Comparison of ENCODE assay signal across 10 cellular contexts in genomic region chr10:89337493-89337892, GRCh38. TPM values are rescaled to one million over a fixed set of nuclear protein-coding genes. Genes with fewer than 3 reads are reported as not detected.
DNase-seq lines count a peak whose midpoint lies in the region; ATAC-seq and TF ChIP-seq lines count a peak whose summit lies in the region.
"Had no signal": no experiment of that assay in that cellular context is flagged by ENCODE, and none has a peak within 500 bp of the region (broad histone marks: within the 10 kb centered on the region; RNA-seq: fewer than 3 reads in every experiment).

No MANE protein-coding gene starts in this region.

- H3K36me3 ChIP-seq in sigmoid colon = peaks cover 0 to 27% (median 6%) of the 10 kb centered on the region in 4 donors
- H3K36me3 ChIP-seq in upper lobe of left lung = peaks cover 0 to 27% (median 17%) of the 10 kb centered on the region in 4 donors

- 87 to 89% methylated on average over 6 of the region's 6 CpGs for WGBS in sigmoid colon, 2 donors
- WGBS in upper lobe of left lung, 2 donors = 79 to 80% methylated on average over 5 to 6 of the region's 6 CpGs

- peak overlapping the region; percentile 35 for H3K4me3 Mint-ChIP-seq in CD4-positive, alpha-beta T cell
- H3K4me3 Mint-ChIP-seq: IgD-negative memory B cell had no signal

- no peak overlapping the region for H3K27ac ChIP-seq in CD4-positive, alpha-beta T cell (ENCODE audit: low read depth, low read length)
- H3K27ac ChIP-seq in sigmoid colon = no peak overlapping the region
- H3K27ac ChIP-seq in upper lobe of left lung = peak overlapping the region in 1 of 4 donors; percentile 39

- H3K4me1 ChIP-seq in sigmoid colon (peaks cover 0 to 24% (median 17%) of the 10 kb centered on the region in 4 donors), upper lobe of left lung (peaks cover 27 to 40% (median 33%) of the 10 kb centered on the region in 4 donors)

- CTCF ChIA-PET in CD4-positive, alpha-beta T cell (lab: Charles Lee) = interaction anchor here (0.8 to 1.0 kb wide), 3 partner anchors 32 to 51 kb away, joined by 3 read pairs; partner anchors contain the start of gene IFIT2

- POLR2A ChIA-PET in CD4-positive, alpha-beta T cell (lab: Charles Lee) = interaction anchor here (0.5 to 1.7 kb wide), 4 partner anchors 8 to 54 kb away, joined by 3 to 7 read pairs (median 4); partner anchors contain the start of genes IFIT1 and IFIT2

- no peaks in the 10 kb centered on the region for H3K9me3 Mint-ChIP-seq in CD4-positive, alpha-beta T cell

- no peaks in the 10 kb centered on the region for H3K9me3 ChIP-seq in CD4-positive, alpha-beta T cell (ENCODE audit: control insufficient read depth, low read length)
- H3K9me3 ChIP-seq in sigmoid colon = no peaks in the 10 kb centered on the region
- no peaks in the 10 kb centered on the region for H3K9me3 ChIP-seq in upper lobe of left lung

- no peak for TF ChIP-seq POLR2A in sigmoid colon (IDR thresholded peaks at IDR 0.05)
- TF ChIP-seq POLR2A in upper lobe of left lung (IDR thresholded peaks at IDR 0.05) = no peak

- ATAC-seq in CD4-positive, alpha-beta T cell (ENCODE audit: poor library complexity) = peak; percentile 8
- peak; percentile 20 for ATAC-seq in HG03432 (IDR thresholded peaks at IDR 0.05; ENCODE audit: unreplicated experiment)
- ATAC-seq in GM21786 (IDR thresholded peaks at IDR 0.05; ENCODE audit: unreplicated experiment) = no peak
- ATAC-seq in HG02870 (IDR thresholded peaks at IDR 0.05; ENCODE audit: unreplicated experiment) = no peak
- no peak for ATAC-seq in upper lobe of left lung (ENCODE audit: low FRiP score in 2 of 2)

- peaks cover 50% of the 10 kb centered on the region for H3K4me1 Mint-ChIP-seq in CD4-positive, alpha-beta T cell (ENCODE audit: low read depth)

- intact Hi-C loops in CD4-positive, alpha-beta T cell (cut with DNase I, micrococcal nuclease) = loop anchor here in 1 of 2 experiments (5.0 kb wide), 1 partner anchor 75 kb away; the partner anchor contains the start of gene IFIT5
- intact Hi-C loops in sigmoid colon (cut with DNase I) = no loop called here

- H3K27ac Mint-ChIP-seq in CD4-positive, alpha-beta T cell = peak overlapping the region; percentile 48
- H3K27ac Mint-ChIP-seq: IgD-negative memory B cell had no signal

- H3K36me3 Mint-ChIP-seq in CD4-positive, alpha-beta T cell (ENCODE audit: low read depth) = peaks cover 41% of the 10 kb centered on the region

- TF ChIP-seq CTCF in CD4-positive, alpha-beta T cell (IDR thresholded peaks at IDR 0.05) = no peak
- TF ChIP-seq CTCF in sigmoid colon (IDR thresholded peaks at IDR 0.05) (no peak), upper lobe of left lung (IDR thresholded peaks at IDR 0.05) (no peak)

- H3K27me3 Mint-ChIP-seq in CD4-positive, alpha-beta T cell = no peaks in the 10 kb centered on the region
- H3K27me3 Mint-ChIP-seq: IgD-negative memory B cell had no signal

- no peak overlapping the region for H3K4me3 ChIP-seq in sigmoid colon
- H3K4me3 ChIP-seq in upper lobe of left lung = no peak overlapping the region

- TF ChIP-seq EP300 in sigmoid colon (IDR thresholded peaks at IDR 0.05) (no peak), upper lobe of left lung (IDR thresholded peaks at IDR 0.05) (no peak)

- peak in 3 of 10 experiments; percentile 14 to 21 (median 20) for DNase-seq in CD4-positive, alpha-beta T cell
- DNase-seq in activated effector memory CD4-positive, alpha-beta T cell treated with Interleukin-2 at 50 U/mL for 16 hours = peak; percentile 22
- peak; percentile 76 for DNase-seq in islet precursor cell
- no peak for DNase-seq in sigmoid colon
- DNase-seq in upper lobe of left lung = no peak
- DNase-seq: DMS79 had no signal

- no peaks in the 10 kb centered on the region for H3K27me3 ChIP-seq in CD4-positive, alpha-beta T cell (ENCODE audit: control insufficient read depth, insufficient read depth, low read length)
- H3K27me3 ChIP-seq in sigmoid colon (no peaks in the 10 kb centered on the region), upper lobe of left lung (no peaks in the 10 kb centered on the region)

RNA-seq across cellular contexts. Expression of gene IFIT3, which starts 9.7 kb away (rescaled TPM):
- 10 to 100 TPM; 11.5 to 12.8 TPM for total RNA-seq in CD4-positive, alpha-beta T cell
- total RNA-seq in sigmoid colon = 10 to 100 TPM in 2 of 4 donors, 1 to 10 TPM in 2; 8.0 to 20.7 (median 10.5) TPM
- 10 to 100 TPM in 1 of 3 donors, 1 to 10 TPM in 2; 4.9 to 36.1 (median 7.2) TPM for polyA plus RNA-seq in sigmoid colon
- 10 to 100 TPM; 27.2 to 81.9 (median 33.8) TPM for total RNA-seq in upper lobe of left lung

RNA-seq across cellular contexts. Expression of gene IFIT2, which starts 35.6 kb away (rescaled TPM):
- total RNA-seq in CD4-positive, alpha-beta T cell = 10 to 100 TPM; 36.9 to 38.9 TPM
- total RNA-seq in sigmoid colon (1 to 10 TPM; 2.0 to 6.8 (median 3.2) TPM), upper lobe of left lung (10 to 100 TPM in 4 of 6 donors, 1 to 10 TPM in 2; 7.8 to 49.0 (median 12.0) TPM)
- polyA plus RNA-seq in sigmoid colon = 10 to 100 TPM in 1 of 3 donors, 1 to 10 TPM in 2; 3.9 to 13.9 (median 6.6) TPM

RNA-seq across cellular contexts. Expression of gene IFIT1B, which starts 40.4 kb away (rescaled TPM):
- total RNA-seq in CD4-positive, alpha-beta T cell = under 1 TPM; 0.11 to 0.14 TPM
- total RNA-seq in sigmoid colon (not detected), upper lobe of left lung (under 1 TPM in 2 of 6 donors, not detected in 4; 0.20 to 0.59 TPM)
- polyA plus RNA-seq in sigmoid colon = not detected
- polyA plus RNA-seq: IgD-negative memory B cell had no signal

RNA-seq across cellular contexts. Expression of gene IFIT1, which starts 54.9 kb away (rescaled TPM):
- total RNA-seq in CD4-positive, alpha-beta T cell = 1 to 10 TPM; 5.1 to 6.2 TPM
- total RNA-seq in sigmoid colon = 10 to 100 TPM; 11.8 to 33.5 (median 20.9) TPM
- 10 to 100 TPM in 1 of 3 donors, 1 to 10 TPM in 2; 6.9 to 27.1 (median 7.2) TPM for polyA plus RNA-seq in sigmoid colon
- total RNA-seq in upper lobe of left lung = 10 to 100 TPM in 5 of 6 donors, 1 to 10 TPM in 1; 9.8 to 54.9 (median 18.1) TPM

Comparison
In these comparisons a context has a peak if more than half of its experiments do, and no peak if none do; other contexts are left out.
1. ATAC-seq: peak in CD4-positive, alpha-beta T cell (single experiment) and HG03432 (single experiment); none in GM21786 (single experiment), HG02870 (single experiment) and upper lobe of left lung (0 of 2).
2. DNase-seq: peak in activated effector memory CD4-positive, alpha-beta T cell treated with Interleukin-2 at 50 U/mL for 16 hours (single experiment) and islet precursor cell (single experiment); none in sigmoid colon (single experiment) and upper lobe of left lung (0 of 2).